In genomic region chr7:90210925-90211324, GRCh38 we compare ENCODE assay signal across 8 cellular contexts. TPM values are rescaled to one million over a fixed set of nuclear protein-coding genes. Genes with fewer than 3 reads are reported as not detected.
A peak's percentile ranks its signal among the peaks of the same experiment; 100 is the strongest.
DNase-seq lines count a peak whose midpoint lies in the region; ATAC-seq and TF ChIP-seq lines count a peak whose summit lies in the region.

No MANE protein-coding gene starts in this region.

- intact Hi-C loops in natural killer cell (cut with micrococcal nuclease) = no loop called here
- intact Hi-C loops in aorta (cut with DNase I) = loop anchor here in 1 of 2 donors (5.0 kb wide), 1 partner anchor 36 kb away; the partner anchor contains the start of gene CFAP69

- peak overlapping the region; percentile 80 for H3K4me3 ChIP-seq in coronary artery
- H3K4me3 ChIP-seq in aorta (ENCODE audit: low read length in 2 of 2) = peak overlapping the region; percentile 23 to 55

- no peak for ATAC-seq in natural killer cell treated with Interleukin-12 subunit alpha and Interleukin-12 subunit beta and Interleukin-15 and Interleukin-18, amount 100 ng/mL, for 72 hours
- ATAC-seq in natural killer cell (no peak), aorta (ENCODE audit: low FRiP score) (no peak), GM19324 (IDR thresholded peaks at IDR 0.05; ENCODE audit: low FRiP score, unreplicated experiment) (no peak)

- 44 to 54% methylated on average over 11 of the region's 11 CpGs for WGBS in aorta, 2 donors

- H3K27me3 ChIP-seq in aorta (ENCODE audit: control insufficient read depth in 1 of 2, insufficient read depth in 2 of 2, low read length in 1 of 2) = no peaks in the 10 kb centered on the region

- H3K9me3 ChIP-seq in aorta (ENCODE audit: control insufficient read depth, low read length) = no peaks in the 10 kb centered on the region

- H3K36me3 Mint-ChIP-seq in natural killer cell treated with Interleukin-12 subunit alpha and Interleukin-12 subunit beta and Interleukin-15 and Interleukin-18, amount 100 ng/mL, for 72 hours = no peaks in the 10 kb centered on the region
- H3K36me3 Mint-ChIP-seq in natural killer cell (no peaks in the 10 kb centered on the region), mesothelial cell of epicardium (no peaks in the 10 kb centered on the region), immature natural killer cell (no peaks in the 10 kb centered on the region)

- H3K4me3 Mint-ChIP-seq in natural killer cell treated with Interleukin-12 subunit alpha and Interleukin-12 subunit beta and Interleukin-15 and Interleukin-18, amount 100 ng/mL, for 72 hours = peak overlapping the region; percentile 60
- H3K4me3 Mint-ChIP-seq in natural killer cell (no peak overlapping the region), mesothelial cell of epicardium (peak overlapping the region; percentile 68), immature natural killer cell (peak overlapping the region in 2 of 5 donors; percentile 23 to 47)

- no peak overlapping the region for H3K27ac Mint-ChIP-seq in natural killer cell treated with Interleukin-12 subunit alpha and Interleukin-12 subunit beta and Interleukin-15 and Interleukin-18, amount 100 ng/mL, for 72 hours
- H3K27ac Mint-ChIP-seq in natural killer cell (no peak overlapping the region), mesothelial cell of epicardium (peak overlapping the region; percentile 47), immature natural killer cell (no peak overlapping the region)

- TF ChIP-seq CTCF in natural killer cell (IDR thresholded peaks at IDR 0.05) = no peak
- no peak for TF ChIP-seq CTCF in coronary artery (IDR thresholded peaks at IDR 0.05)
- no peak for TF ChIP-seq CTCF in mesothelial cell of epicardium (IDR thresholded peaks at IDR 0.05; ENCODE audit: unreplicated experiment)

- peaks cover 6 to 15% of the 10 kb centered on the region in 2 donors for H3K27me3 Mint-ChIP-seq in natural killer cell treated with Interleukin-12 subunit alpha and Interleukin-12 subunit beta and Interleukin-15 and Interleukin-18, amount 100 ng/mL, for 72 hours
- H3K27me3 Mint-ChIP-seq in natural killer cell (ENCODE audit: low read depth in 2 of 2) (peaks cover 8 to 19% of the 10 kb centered on the region in 2 donors), mesothelial cell of epicardium (ENCODE audit: low read depth) (peaks cover 22% of the 10 kb centered on the region), immature natural killer cell (ENCODE audit: low read depth in 3 of 3) (peaks cover 1 to 13% (median 7%) of the 10 kb centered on the region in 3 donors)

- H3K4me1 ChIP-seq in aorta (ENCODE audit: control insufficient read depth in 1 of 2, insufficient read depth in 2 of 2, low read length in 2 of 2) = peaks cover 0 to 2% of the 10 kb centered on the region in 2 donors

- peaks cover 0 to 5% of the 10 kb centered on the region in 2 donors for H3K4me1 Mint-ChIP-seq in natural killer cell treated with Interleukin-12 subunit alpha and Interleukin-12 subunit beta and Interleukin-15 and Interleukin-18, amount 100 ng/mL, for 72 hours (ENCODE audit: low read depth in 2 of 2)
- H3K4me1 Mint-ChIP-seq in natural killer cell = no peaks in the 10 kb centered on the region
- H3K4me1 Mint-ChIP-seq in mesothelial cell of epicardium = peaks cover 10% of the 10 kb centered on the region
- no peaks in the 10 kb centered on the region for H3K4me1 Mint-ChIP-seq in immature natural killer cell

- H3K9me3 Mint-ChIP-seq in natural killer cell treated with Interleukin-12 subunit alpha and Interleukin-12 subunit beta and Interleukin-15 and Interleukin-18, amount 100 ng/mL, for 72 hours = peaks cover under 1% of the 10 kb centered on the region
- H3K9me3 Mint-ChIP-seq in natural killer cell = no peaks in the 10 kb centered on the region
- no peaks in the 10 kb centered on the region for H3K9me3 Mint-ChIP-seq in mesothelial cell of epicardium
- H3K9me3 Mint-ChIP-seq in immature natural killer cell = peaks cover 0 to 2% (median 0%) of the 10 kb centered on the region in 6 donors

- DNase-seq in natural killer cell treated with Interleukin-12 subunit alpha and Interleukin-12 subunit beta and Interleukin-15 and Interleukin-18, amount 100 ng/mL, for 72 hours (ENCODE audit: low spot score) = no peak
- no peak for DNase-seq in natural killer cell
- no peak for DNase-seq in coronary artery (ENCODE audit: low spot score)
- DNase-seq in mesothelial cell of epicardium (ENCODE audit: low spot score in 2 of 2, unreplicated experiment in 2 of 2) = peak in 1 of 2 experiments; percentile 39
- no peak for DNase-seq in aorta
- no peak for DNase-seq in immature natural killer cell
- DNase-seq in stimulated activated naive CD4-positive, alpha-beta T cell treated with Interleukin-2 at 50 U/mL for 16 hours (lab: John Stamatoyannopoulos, UW) = no peak

- H3K27ac ChIP-seq in coronary artery = peak overlapping the region; percentile 72 to 81
- peak overlapping the region; percentile 20 to 79 for H3K27ac ChIP-seq in aorta (ENCODE audit: low read depth in 1 of 2, low read length in 2 of 2)

- no peaks in the 10 kb centered on the region for H3K36me3 ChIP-seq in aorta (ENCODE audit: control insufficient read depth in 1 of 2, insufficient read depth in 2 of 2, low read length in 1 of 2)

RNA-seq across cellular contexts. Expression of gene STEAP2, which starts 0.6 kb away (rescaled TPM):
- total RNA-seq in natural killer cell treated with Interleukin-12 subunit alpha and Interleukin-12 subunit beta and Interleukin-15 and Interleukin-18, amount 100 ng/mL, for 72 hours = 1 to 10 TPM; 1.8 to 3.1 TPM
- total RNA-seq in natural killer cell (under 1 TPM in 2 of 3 donors, not detected in 1; 0.05 to 0.16 TPM), mesothelial cell of epicardium (2.9 to 3.4 TPM (median 3.1 TPM) in 3 replicates), aorta (10 to 100 TPM; 36.2 to 73.2 TPM)
- polyA plus RNA-seq in aorta (10 to 100 TPM in 1 of 2 donors, 1 to 10 TPM in 1; 3.1 to 18.2 TPM), immature natural killer cell (not detected)

RNA-seq across cellular contexts. Expression of gene CFAP69, which starts 34.0 kb away (rescaled TPM):
- total RNA-seq in natural killer cell treated with Interleukin-12 subunit alpha and Interleukin-12 subunit beta and Interleukin-15 and Interleukin-18, amount 100 ng/mL, for 72 hours = under 1 TPM; 0.21 to 0.33 TPM
- total RNA-seq in natural killer cell (under 1 TPM in 1 of 3 donors, not detected in 2; 0.13 TPM), mesothelial cell of epicardium (3.7 to 4.8 TPM (median 4.6 TPM) in 3 replicates), aorta (10 to 100 TPM; 11.4 to 15.8 TPM)
- polyA plus RNA-seq in aorta (10 to 100 TPM in 1 of 2 donors, 1 to 10 TPM in 1; 1.8 to 18.7 TPM), immature natural killer cell (not detected)

RNA-seq across cellular contexts. Expression of gene STEAP1, which starts 56.7 kb away (rescaled TPM):
- 10 to 100 TPM; 13.2 to 37.2 TPM for total RNA-seq in natural killer cell treated with Interleukin-12 subunit alpha and Interleukin-12 subunit beta and Interleukin-15 and Interleukin-18, amount 100 ng/mL, for 72 hours
- not detected for total RNA-seq in natural killer cell
- 0.27 to 0.43 TPM (median 0.42 TPM) in 3 replicates for total RNA-seq in mesothelial cell of epicardium
- total RNA-seq in aorta = 10 to 100 TPM; 31.7 to 41.1 TPM
- 10 to 100 TPM in 1 of 2 donors, 1 to 10 TPM in 1; 7.8 to 33.5 TPM for polyA plus RNA-seq in aorta
- polyA plus RNA-seq in immature natural killer cell = not detected
